1 cellular context compared by ENCODE assay signal in genomic region chr19:39708594-39708993, GRCh38.
TF ChIP-seq lines count a peak whose summit lies in the region.

No MANE protein-coding gene starts in this region.

TF ChIP-seq in GM12878, 131 proteins besides CTCF, POLR2A, EP300 and RAD21 (continued from another document):
- no peak for TF ChIP-seq PRDM15 (CRISPR knock-in tag; IDR thresholded peaks at IDR 0.05)
- TF ChIP-seq NR2F1 (conservative IDR thresholded peaks at IDR 0.05) = no peak
- no peak for TF ChIP-seq SMAD1 (IDR thresholded peaks at IDR 0.05; ENCODE audit: low read depth, partially characterized antibody)
- TF ChIP-seq ELK1 (IDR thresholded peaks at IDR 0.05; ENCODE audit: low read depth, low read length) = no peak
- TF ChIP-seq, protein P1, sequence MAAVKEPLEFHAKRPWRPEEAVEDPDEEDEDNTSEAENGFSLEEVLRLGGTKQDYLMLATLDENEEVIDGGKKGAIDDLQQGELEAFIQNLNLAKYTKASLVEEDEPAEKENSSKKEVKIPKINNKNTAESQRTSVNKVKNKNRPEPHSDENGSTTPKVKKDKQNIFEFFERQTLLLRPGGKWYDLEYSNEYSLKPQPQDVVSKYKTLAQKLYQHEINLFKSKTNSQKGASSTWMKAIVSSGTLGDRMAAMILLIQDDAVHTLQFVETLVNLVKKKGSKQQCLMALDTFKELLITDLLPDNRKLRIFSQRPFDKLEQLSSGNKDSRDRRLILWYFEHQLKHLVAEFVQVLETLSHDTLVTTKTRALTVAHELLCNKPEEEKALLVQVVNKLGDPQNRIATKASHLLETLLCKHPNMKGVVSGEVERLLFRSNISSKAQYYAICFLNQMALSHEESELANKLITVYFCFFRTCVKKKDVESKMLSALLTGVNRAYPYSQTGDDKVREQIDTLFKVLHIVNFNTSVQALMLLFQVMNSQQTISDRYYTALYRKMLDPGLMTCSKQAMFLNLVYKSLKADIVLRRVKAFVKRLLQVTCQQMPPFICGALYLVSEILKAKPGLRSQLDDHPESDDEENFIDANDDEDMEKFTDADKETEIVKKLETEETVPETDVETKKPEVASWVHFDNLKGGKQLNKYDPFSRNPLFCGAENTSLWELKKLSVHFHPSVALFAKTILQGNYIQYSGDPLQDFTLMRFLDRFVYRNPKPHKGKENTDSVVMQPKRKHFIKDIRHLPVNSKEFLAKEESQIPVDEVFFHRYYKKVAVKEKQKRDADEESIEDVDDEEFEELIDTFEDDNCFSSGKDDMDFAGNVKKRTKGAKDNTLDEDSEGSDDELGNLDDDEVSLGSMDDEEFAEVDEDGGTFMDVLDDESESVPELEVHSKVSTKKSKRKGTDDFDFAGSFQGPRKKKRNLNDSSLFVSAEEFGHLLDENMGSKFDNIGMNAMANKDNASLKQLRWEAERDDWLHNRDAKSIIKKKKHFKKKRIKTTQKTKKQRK (IDR thresholded peaks at IDR 0.05; ENCODE audit: low read depth, low read length) = no peak
- peak; percentile 79; the same call in 1 of the 2 replicates for TF ChIP-seq IRF4 (IDR thresholded peaks at IDR 0.05; ENCODE audit: low read depth, low read length)
